ENCODE assay signal across 25 cellular contexts in the genomic region with DNA sequence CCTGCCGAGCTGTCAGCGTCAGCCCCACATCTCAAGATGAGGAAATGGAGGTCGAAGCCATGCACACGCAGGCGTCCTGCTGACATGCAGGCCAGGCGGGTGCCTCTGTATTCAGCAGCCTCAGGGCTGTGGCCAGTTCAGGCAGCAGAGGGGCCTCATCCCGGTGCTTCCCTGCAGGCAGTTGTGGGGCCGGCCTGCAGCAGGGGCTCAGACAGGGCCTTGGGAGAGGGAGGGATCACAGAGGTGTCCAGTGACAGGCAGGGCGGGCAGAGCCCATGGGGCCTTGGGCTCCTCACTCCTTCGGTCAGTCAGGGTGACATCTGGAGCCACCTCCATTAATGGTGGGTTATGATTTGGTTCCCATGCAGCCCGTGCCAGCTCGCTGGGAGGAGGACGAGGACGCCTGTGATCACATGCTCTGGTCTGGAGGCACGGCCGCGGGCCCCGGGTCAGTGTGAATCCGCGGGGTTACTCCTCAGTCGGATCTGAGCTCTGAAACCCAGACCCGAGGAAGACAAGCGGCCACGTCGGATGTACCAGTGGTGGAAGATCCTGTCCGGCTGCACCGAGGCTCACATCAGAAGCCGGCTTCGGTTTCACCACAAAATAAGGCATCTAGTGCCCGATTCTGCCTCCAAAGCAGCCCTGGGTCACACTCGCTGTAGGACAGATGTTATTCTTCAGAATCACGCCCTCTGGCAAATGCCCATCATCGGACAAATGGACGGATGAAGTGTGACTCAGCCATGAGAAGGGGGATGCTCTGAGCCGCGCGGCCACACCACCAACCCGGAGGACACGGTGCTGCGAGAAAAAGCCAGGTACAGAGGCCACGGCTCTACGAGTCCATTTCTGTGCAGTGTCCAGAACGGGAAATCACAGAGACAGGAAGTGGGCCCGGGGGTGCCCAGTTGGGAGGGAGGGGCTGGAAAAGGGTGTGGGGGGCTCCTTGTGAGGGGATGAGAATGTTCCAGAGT. TPM values are rescaled to one million over a fixed set of nuclear protein-coding genes. Genes with fewer than 3 reads are reported as not detected.
"Had no signal": no experiment of that assay in that cellular context is flagged by ENCODE, and none has a peak within 500 bp of the region (broad histone marks: within the 10 kb centered on the region; RNA-seq: fewer than 3 reads in every experiment).

No MANE protein-coding gene starts in this region.

- H3K27ac ChIP-seq: breast epithelium, coronary artery, esophagus squamous epithelium, gastrocnemius medialis, psoas muscle, right lobe of liver, skin epidermis, thyroid gland had no signal

- ATAC-seq: activated T-cell treated with anti-CD3 and anti-CD28 coated beads, Interleukin-2, amount 50 U/mL, for 72 hours; gastrocnemius medialis; left cardiac atrium; psoas muscle; right lobe of liver had no signal

- H3K27me3 ChIP-seq: right lobe of liver, thyroid gland had no signal

- H3K4me1 ChIP-seq: breast epithelium, gastrocnemius medialis, psoas muscle had no signal

- H3K36me3 ChIP-seq: breast epithelium, esophagus squamous epithelium, gastrocnemius medialis, right lobe of liver, thyroid gland had no signal

- DNase-seq: activated CD4-positive, alpha-beta memory T cell treated with anti-CD3 and anti-CD28 coated beads for 36 hours; activated CD4-positive, alpha-beta T cell treated with anti-CD3 and anti-CD28 coated beads for 48 hours; activated effector memory CD4-positive, alpha-beta T cell treated with Interleukin-2 at 50 U/mL for 16 hours; activated naive CD4-positive, alpha-beta T cell treated with anti-CD3 and anti-CD28 coated beads for 36 hours; activated naive CD8-positive, alpha-beta T cell treated with anti-CD3 and anti-CD28 coated beads, Interleukin-2, amount 10 ng/mL, durations not matched to agents 7 days and 5 days; activated T-cell treated with anti-CD3 and anti-CD28 coated beads, Interleukin-2, amount 50 U/mL, for 72 hours; amniotic stem cell; esophagus squamous epithelium; gastrocnemius medialis; left cardiac atrium; naive B cell; psoas muscle; stimulated activated CD4-positive, alpha-beta T cell treated with anti-CD3 and anti-CD28 coated beads, Interleukin-1b, Interleukin-23, amount 100 ng/mL, for 48 hours; substantia nigra; T1000; thyroid gland had no signal

- H3K9me3 ChIP-seq: breast epithelium, esophagus squamous epithelium, gastrocnemius medialis, psoas muscle, right lobe of liver, thyroid gland had no signal

- H3K4me3 ChIP-seq: breast epithelium, coronary artery, esophagus squamous epithelium, gastrocnemius medialis, lung, psoas muscle, right lobe of liver, skin epidermis, thyroid gland had no signal

RNA-seq across cellular contexts. Expression of gene KRTAP10-1, which starts 33.4 kb away (rescaled TPM):
- total RNA-seq: activated CD4-positive, alpha-beta memory T cell treated with anti-CD3 and anti-CD28 coated beads for 36 hours; activated naive CD4-positive, alpha-beta T cell treated with anti-CD3 and anti-CD28 coated beads for 36 hours; activated naive CD8-positive, alpha-beta T cell treated with anti-CD3 and anti-CD28 coated beads, Interleukin-2, amount 10 ng/mL, durations not matched to agents 7 days and 5 days; activated T-cell treated with anti-CD3 and anti-CD28 coated beads, Interleukin-2, amount 50 U/mL, for 72 hours; breast epithelium; esophagus squamous epithelium; gastrocnemius medialis; left cardiac atrium; lung; mesenteric fat pad; mucosa of gallbladder; osteocyte; psoas muscle; right lobe of liver; thyroid gland; ureter had no signal
- polyA plus RNA-seq: lung, psoas muscle had no signal

RNA-seq across cellular contexts. Expression of gene KRTAP10-2, which starts 44.7 kb away (rescaled TPM):
- total RNA-seq: activated CD4-positive, alpha-beta memory T cell treated with anti-CD3 and anti-CD28 coated beads for 36 hours; activated naive CD4-positive, alpha-beta T cell treated with anti-CD3 and anti-CD28 coated beads for 36 hours; activated naive CD8-positive, alpha-beta T cell treated with anti-CD3 and anti-CD28 coated beads, Interleukin-2, amount 10 ng/mL, durations not matched to agents 7 days and 5 days; activated T-cell treated with anti-CD3 and anti-CD28 coated beads, Interleukin-2, amount 50 U/mL, for 72 hours; breast epithelium; esophagus squamous epithelium; gastrocnemius medialis; left cardiac atrium; lung; mesenteric fat pad; mucosa of gallbladder; osteocyte; psoas muscle; right lobe of liver; thyroid gland; ureter had no signal
- polyA plus RNA-seq: lung, psoas muscle had no signal

RNA-seq across cellular contexts. Expression of gene KRTAP10-3, which starts 52.0 kb away (rescaled TPM):
- total RNA-seq: activated CD4-positive, alpha-beta memory T cell treated with anti-CD3 and anti-CD28 coated beads for 36 hours; activated naive CD4-positive, alpha-beta T cell treated with anti-CD3 and anti-CD28 coated beads for 36 hours; activated naive CD8-positive, alpha-beta T cell treated with anti-CD3 and anti-CD28 coated beads, Interleukin-2, amount 10 ng/mL, durations not matched to agents 7 days and 5 days; activated T-cell treated with anti-CD3 and anti-CD28 coated beads, Interleukin-2, amount 50 U/mL, for 72 hours; breast epithelium; esophagus squamous epithelium; gastrocnemius medialis; left cardiac atrium; lung; mesenteric fat pad; mucosa of gallbladder; osteocyte; psoas muscle; right lobe of liver; thyroid gland; ureter had no signal
- polyA plus RNA-seq: lung, psoas muscle had no signal
